In the genomic region with DNA sequence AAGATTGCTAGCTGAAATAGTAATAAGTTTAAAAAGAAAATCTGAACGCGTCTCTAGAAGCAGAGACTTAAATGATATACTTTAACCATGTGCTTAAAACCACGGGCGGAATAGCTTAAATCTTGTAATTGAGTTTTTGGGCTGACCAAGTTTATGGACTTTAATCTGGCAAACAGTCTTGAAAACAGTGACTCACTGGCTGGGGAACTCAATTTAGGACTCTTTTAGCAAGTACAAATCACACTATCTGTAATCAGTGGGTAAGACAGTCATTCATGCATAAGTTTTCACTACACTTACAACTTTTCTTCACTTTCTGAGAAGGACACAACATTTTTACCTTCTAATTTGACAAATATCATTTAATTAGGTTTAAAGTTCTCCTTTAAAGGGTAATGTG, we compare ENCODE assay signal across 10 cellular contexts. TPM values are rescaled to one million over a fixed set of nuclear protein-coding genes. Genes with fewer than 3 reads are reported as not detected.
DNase-seq lines count a peak whose midpoint lies in the region; ATAC-seq, FAIRE-seq and TF ChIP-seq lines count a peak whose summit lies in the region.
"Had no signal": no experiment of that assay in that cellular context is flagged by ENCODE, and none has a peak within 500 bp of the region (broad histone marks: within the 10 kb centered on the region; RNA-seq: fewer than 3 reads in every experiment).

No MANE protein-coding gene starts in this region.

- H3K9me3 ChIP-seq in adrenal gland (replicated peaks in 1 of 3) (no peaks in the 10 kb centered on the region), iPS-15b (ENCODE audit: control insufficient read depth, insufficient read depth, low read length) (no peaks in the 10 kb centered on the region), small intestine (ENCODE audit: control insufficient read depth, low read depth) (no peaks in the 10 kb centered on the region)
- H3K9me3 ChIP-seq: prostate gland had no signal

- H3K4me3 ChIP-seq in adrenal gland, result peak overlapping the region in 1 of 4 donors; percentile 47
- H3K4me3 ChIP-seq in iPS-15b (ENCODE audit: low read depth, low read length), result peak overlapping the region; percentile 14
- no peak overlapping the region for H3K4me3 ChIP-seq in small intestine (ENCODE audit: low read depth in 1 of 2, low read length in 2 of 2)

- H3K36me3 ChIP-seq in adrenal gland (replicated peaks in 1 of 2) (peaks cover 0 to 10% of the 10 kb centered on the region in 2 donors), iPS-15b (ENCODE audit: control insufficient read depth, insufficient read depth, low read length) (peaks cover 7% of the 10 kb centered on the region), small intestine (ENCODE audit: control insufficient read depth in 2 of 2, insufficient read depth in 2 of 2, low read length in 2 of 2) (no peaks in the 10 kb centered on the region)
- H3K36me3 ChIP-seq: prostate gland had no signal

- DNase-seq in GM18507 (ENCODE audit: extremely low spot score, insufficient read length, low read depth) (no peak), adrenal gland (no peak), small intestine (peak; percentile 49), NCI-H187 (lab: John Stamatoyannopoulos, UW) (no peak), NCI-H524 treated with DMSO at 0.1 percent for 48 hours (lab: John Stamatoyannopoulos, UW) (no peak), T-helper 9 cell (no peak)
- DNase-seq: NCI-H1694 treated with DMSO at 0.1 percent for 48 hours had no signal

- no peak for TF ChIP-seq POLR2A in adrenal gland (IDR thresholded peaks at IDR 0.05)

- H3K27ac ChIP-seq in adrenal gland (peak overlapping the region in 3 of 5 donors; percentile 1 to 54 (median 46)), small intestine (ENCODE audit: low read depth in 1 of 2, low read length in 1 of 2) (no peak overlapping the region)

- intact Hi-C loops in adrenal gland (cut with DNase I), result no loop called here

- FAIRE-seq in GM18507 (lab: Jason Lieb, UNC) (peak; percentile 12), small intestine (lab: Jason Lieb, UNC) (no peak)

- H3K9ac ChIP-seq in iPS-15b (ENCODE audit: low read depth, low read length), result no peak overlapping the region

- H3K27me3 ChIP-seq in adrenal gland (no peaks in the 10 kb centered on the region), iPS-15b (ENCODE audit: control insufficient read depth, insufficient read depth, low read length) (peaks cover 15% of the 10 kb centered on the region), small intestine (ENCODE audit: control insufficient read depth in 2 of 2, insufficient read depth in 2 of 2, low read length in 2 of 2) (no peaks in the 10 kb centered on the region)

- ATAC-seq in HG03521 (IDR thresholded peaks at IDR 0.05; ENCODE audit: unreplicated experiment), result no peak

- WGBS in adrenal gland, 4 donors, result 41 to 54% (median 50%) methylated on average over 4 of the region's 4 CpGs
- WGBS in small intestine, 3 donors, result 8 to 38% (median 19%) methylated on average over 4 of the region's 4 CpGs

- TF ChIP-seq CTCF in adrenal gland (IDR thresholded peaks at IDR 0.05), result no peak

- H3K4me1 ChIP-seq in adrenal gland (replicated peaks in 1 of 2) (peaks cover 10 to 15% of the 10 kb centered on the region in 2 donors), iPS-15b (ENCODE audit: control insufficient read depth, insufficient read depth, low read length) (no peaks in the 10 kb centered on the region), small intestine (ENCODE audit: control insufficient read depth in 2 of 2, insufficient read depth in 1 of 2, low read depth in 1 of 2, low read length in 1 of 2) (no peaks in the 10 kb centered on the region)
- H3K4me1 ChIP-seq: prostate gland had no signal

RNA-seq across cellular contexts. Expression of a gene that starts 26.8 kb away (rescaled TPM):
- total RNA-seq in adrenal gland, result 10 to 100 TPM in 4 of 8 donors, 1 to 10 TPM in 4; 6.3 to 11.8 (median 10.3) TPM
- polyA plus RNA-seq in adrenal gland, result 10 to 100 TPM in 1 of 3 donors, 1 to 10 TPM in 2; 3.8 to 12.0 (median 3.9) TPM
- 1 to 10 TPM; 3.8 to 6.8 (median 5.1) TPM for polyA plus RNA-seq in small intestine

RNA-seq across cellular contexts. Expression of a gene that starts 46.6 kb away (rescaled TPM):
- 10 to 100 TPM in 5 of 8 donors, 1 to 10 TPM in 3; 4.2 to 28.8 (median 14.8) TPM for total RNA-seq in adrenal gland
- 100 to 1,000 TPM in 1 of 3 donors, 1 to 10 TPM in 2; 6.5 to 152 (median 9.0) TPM for polyA plus RNA-seq in adrenal gland
- polyA plus RNA-seq in small intestine, result 10 to 100 TPM; 22.8 to 36.2 (median 30.4) TPM

Comparison
In these comparisons a context has a peak if more than half of its experiments do, and no peak if none do; other contexts are left out.
1. H3K27ac ChIP-seq: peak in adrenal gland (3 of 5); none in small intestine (0 of 2).